ENCODE assay signal across 8 cellular contexts in genomic region chr19:40605201-40605971, GRCh38. TPM values are rescaled to one million over a fixed set of nuclear protein-coding genes. Genes with fewer than 3 reads are reported as not detected.
DNase-seq lines count a peak whose midpoint lies in the region; ATAC-seq, FAIRE-seq and TF ChIP-seq lines count a peak whose summit lies in the region.

No MANE protein-coding gene starts in this region.

- no peaks in the 10 kb centered on the region for H3K9me3 ChIP-seq in RWPE2 (ENCODE audit: severe bottlenecking)

- H3K36me3 ChIP-seq in RWPE2 (ENCODE audit: low read depth): no peaks in the 10 kb centered on the region

- H3K27me3 Mint-ChIP-seq in osteocyte (ENCODE audit: unreplicated experiment): peaks cover 8% of the 10 kb centered on the region
- H3K27me3 Mint-ChIP-seq in type B pancreatic cell: peaks cover 64% of the 10 kb centered on the region

- H3K27ac ChIP-seq in RWPE2 (ENCODE audit: poor library complexity, severe bottlenecking): peak overlapping the region; percentile 82

- no peaks in the 10 kb centered on the region for H3K9me3 Mint-ChIP-seq in osteocyte (ENCODE audit: unreplicated experiment)
- peaks cover 4% of the 10 kb centered on the region for H3K9me3 Mint-ChIP-seq in type B pancreatic cell

- H3K36me3 Mint-ChIP-seq in osteocyte (ENCODE audit: unreplicated experiment) (no peaks in the 10 kb centered on the region), type B pancreatic cell (no peaks in the 10 kb centered on the region)

- no peak for FAIRE-seq in frontal cortex (lab: Jason Lieb, UNC)

- H3K27me3 ChIP-seq in RWPE2 (ENCODE audit: insufficient read depth, poor library complexity, severe bottlenecking): no peaks in the 10 kb centered on the region

- peak; percentile 56 for ATAC-seq in RWPE2 (ENCODE audit: low read depth)
- ATAC-seq in HG02763 (IDR thresholded peaks at IDR 0.05; ENCODE audit: unreplicated experiment): no peak

- peaks cover 17% of the 10 kb centered on the region for H3K4me1 ChIP-seq in RWPE2 (ENCODE audit: insufficient read depth, poor library complexity, severe bottlenecking)

- peak overlapping the region; percentile 77 for H3K4me3 Mint-ChIP-seq in osteocyte (ENCODE audit: unreplicated experiment)
- H3K4me3 Mint-ChIP-seq in type B pancreatic cell: peak overlapping the region; percentile 89

- peak overlapping the region; percentile 38 for H3K4me3 ChIP-seq in RWPE2 (ENCODE audit: severe bottlenecking)

- DNase-seq in GM10266 (ENCODE audit: extremely low spot score) (peak; percentile 85), HPDE6-E6E7 (ENCODE audit: extremely low spot score) (peak; percentile 90), RWPE2 (ENCODE audit: low spot score) (peak; percentile 97), frontal cortex (ENCODE audit: low spot score in 2 of 2) (peak; percentile 82 to 84), osteocyte (ENCODE audit: extremely low spot score, unreplicated experiment) (no peak), type B pancreatic cell (ENCODE audit: extremely low spot score, unreplicated experiment) (no peak)
- peak; percentile 84 for DNase-seq in activated effector memory CD4-positive, alpha-beta T cell treated with Interleukin-2 at 50 U/mL for 16 hours

- H3K27ac Mint-ChIP-seq in osteocyte (ENCODE audit: unreplicated experiment) (peak overlapping the region; percentile 61), type B pancreatic cell (peak overlapping the region; percentile 78)

- H3K4me1 Mint-ChIP-seq in osteocyte (ENCODE audit: unreplicated experiment) (peaks cover 56% of the 10 kb centered on the region), type B pancreatic cell (ENCODE audit: unreplicated experiment) (peaks cover 29% of the 10 kb centered on the region)

- TF ChIP-seq CTCF in GM10266 (IDR thresholded peaks at IDR 0.05; ENCODE audit: control insufficient read depth, insufficient read depth, low read depth, missing control alignments): peak; percentile 54
- TF ChIP-seq CTCF in RWPE2 (IDR thresholded peaks at IDR 0.05; ENCODE audit: poor library complexity, severe bottlenecking): peak; percentile 57
- peak; percentile 35 for TF ChIP-seq CTCF in osteocyte (IDR thresholded peaks at IDR 0.05)
- TF ChIP-seq CTCF in type B pancreatic cell (conservative IDR thresholded peaks at IDR 0.05): no peak

RNA-seq across cellular contexts. Expression of gene LTBP4, which starts 4.2 kb away (rescaled TPM):
- total RNA-seq in frontal cortex (25.3 TPM), osteocyte (85.9 and 93.6 TPM in 2 replicates), type B pancreatic cell (ENCODE audit: low replicate concordance) (31.8 and 145 TPM in 2 replicates)

RNA-seq across cellular contexts. Expression of gene SHKBP1, which starts 28.7 kb away (rescaled TPM):
- total RNA-seq in frontal cortex: 1.6 TPM
- 53.3 and 53.8 TPM in 2 replicates for total RNA-seq in osteocyte
- total RNA-seq in type B pancreatic cell (ENCODE audit: low replicate concordance): 54.6 and 55.4 TPM in 2 replicates

Comparison
In these comparisons a context has a peak if more than half of its experiments do, and no peak if none do; other contexts are left out.
1. DNase-seq: peak in GM10266 (single experiment), HPDE6-E6E7 (single experiment), RWPE2 (single experiment), activated effector memory CD4-positive, alpha-beta T cell treated with Interleukin-2 at 50 U/mL for 16 hours (single experiment) and frontal cortex (2 of 2); none in osteocyte (single experiment) and type B pancreatic cell (single experiment).
2. RNA of gene SHKBP1, which starts 28.7 kb away (total RNA-seq): 54.6 to 55.4 TPM in type B pancreatic cell and 53.3 to 53.8 TPM in osteocyte; 1.6 TPM in frontal cortex (single experiment); every median in the first group is over 10 times any median in the second.